ENCODE assay signal across 14 cellular contexts in the genomic region with DNA sequence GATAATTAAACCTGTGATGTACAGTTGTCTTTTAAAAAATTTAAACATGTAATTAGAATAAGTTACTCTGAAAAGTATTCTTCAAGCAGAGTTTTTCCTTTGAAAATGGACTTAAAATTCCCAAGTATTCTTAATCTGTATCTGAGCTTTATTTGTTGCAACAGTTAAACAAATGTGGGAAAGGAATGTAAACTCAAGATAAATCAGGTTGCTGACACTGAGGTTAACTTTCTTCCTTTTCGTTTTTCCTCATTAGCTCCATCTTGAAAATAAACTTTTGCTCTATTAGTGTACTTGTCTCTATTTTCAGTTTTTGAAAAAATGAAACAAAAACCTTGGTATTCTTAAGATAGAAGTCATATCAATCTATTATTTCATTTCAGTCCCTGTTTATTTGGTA.
DNase-seq lines count a peak whose midpoint lies in the region; ATAC-seq, FAIRE-seq and TF ChIP-seq lines count a peak whose summit lies in the region.
"Had no signal": no experiment of that assay in that cellular context is flagged by ENCODE, and none has a peak within 500 bp of the region (broad histone marks: within the 10 kb centered on the region; RNA-seq: fewer than 3 reads in every experiment).

No MANE protein-coding gene starts in this region.

- peak; percentile 40 for FAIRE-seq in K562 (lab: Jason Lieb, UNC)
- peak; percentile 5 for FAIRE-seq in keratinocyte (lab: Jason Lieb, UNC)
- FAIRE-seq: H54 had no signal

- H3K79me2 ChIP-seq in K562 (ENCODE audit: control insufficient read depth, insufficient read depth, low read length) = no peaks in the 10 kb centered on the region
- no peaks in the 10 kb centered on the region for H3K79me2 ChIP-seq in keratinocyte (ENCODE audit: control insufficient read depth, insufficient read depth, low read length)
- peaks cover 9% of the 10 kb centered on the region for H3K79me2 ChIP-seq in smooth muscle cell (ENCODE audit: low read depth)

- no peaks in the 10 kb centered on the region for H3K9me1 ChIP-seq in K562 (ENCODE audit: control insufficient read depth, insufficient read depth, low read length)
- no peaks in the 10 kb centered on the region for H3K9me1 ChIP-seq in keratinocyte (ENCODE audit: control insufficient read depth, extremely low read depth, insufficient read depth, low read length)

- CTCF ChIA-PET in K562 (lab: Yijun Ruan, JAX; ENCODE audit: low intra/inter-chr PET ratio) = no interaction called here

- H3K4me1 ChIP-seq in K562 (replicated peaks in 1 of 2; ENCODE audit: control insufficient read depth in 2 of 2, insufficient read depth in 2 of 2, low read length in 2 of 2) (no peaks in the 10 kb centered on the region), keratinocyte (ENCODE audit: control insufficient read depth, extremely low read depth, insufficient read depth, low read length) (no peaks in the 10 kb centered on the region), smooth muscle cell (ENCODE audit: low read depth) (peaks cover 9% of the 10 kb centered on the region)
- H3K4me1 ChIP-seq: BLaER1 had no signal

- intact Hi-C loops in K562 (cut with micrococcal nuclease) = no loop called here

- H3K9ac ChIP-seq in K562 (ENCODE audit: insufficient read depth in 1 of 2, low read depth in 2 of 2, low read length in 2 of 2) = no peak overlapping the region
- no peak overlapping the region for H3K9ac ChIP-seq in keratinocyte (ENCODE audit: control insufficient read depth, extremely low read depth, insufficient read depth, low read length)
- no peak overlapping the region for H3K9ac ChIP-seq in smooth muscle cell (ENCODE audit: low read depth)
- H3K9ac ChIP-seq: BLaER1 had no signal

- H2AFZ ChIP-seq in K562 (ENCODE audit: low read depth, low read length) (no peak overlapping the region), keratinocyte (ENCODE audit: control insufficient read depth, low read length) (no peak overlapping the region), smooth muscle cell (ENCODE audit: low read depth) (no peak overlapping the region)

- peaks cover 5% of the 10 kb centered on the region; the same call in 1 of the 3 replicates for H3K36me3 ChIP-seq in K562 (ENCODE audit: control insufficient read depth, insufficient read depth, low read length)
- peaks cover 3% of the 10 kb centered on the region in 2 experiments for H3K36me3 ChIP-seq in keratinocyte (ENCODE audit: control insufficient read depth in 2 of 2, extremely low read depth in 1 of 2, insufficient read depth in 2 of 2, low read length in 2 of 2)
- no peaks in the 10 kb centered on the region for H3K36me3 ChIP-seq in smooth muscle cell (ENCODE audit: low read depth)
- H3K36me3 ChIP-seq: BLaER1 had no signal

- dilution Hi-C loops in keratinocyte (cut with MboI; ENCODE audit: extremely low pct_ligation_motif_present, low sequenced_read_pairs) = no loop called here

- no peak for TF ChIP-seq POLR2A in K562 (conservative IDR thresholded peaks at IDR 0.05)

- no peak for TF ChIP-seq EP300 in K562 (IDR thresholded peaks at IDR 0.05; ENCODE audit: low read length)

- H4K20me1 ChIP-seq in K562 (replicated peaks; ENCODE audit: control insufficient read depth, insufficient read depth, low read length) (no peaks in the 10 kb centered on the region), keratinocyte (ENCODE audit: control insufficient read depth, extremely low read depth, insufficient read depth, low read length) (no peaks in the 10 kb centered on the region), smooth muscle cell (ENCODE audit: low read depth) (peaks cover 38% of the 10 kb centered on the region)
- H4K20me1 ChIP-seq: BLaER1 had no signal

- H3K4me3 ChIP-seq in K562 = no peak overlapping the region
- H3K4me3 ChIP-seq in keratinocyte (ENCODE audit: control insufficient read depth in 2 of 3, extremely low read depth in 1 of 3, insufficient read depth in 2 of 3, low read depth in 1 of 3, low read length in 3 of 3) = no peak overlapping the region
- H3K4me3 ChIP-seq in smooth muscle cell = no peak overlapping the region
- H3K4me3 ChIP-seq: BLaER1 had no signal

- H3K27ac ChIP-seq in K562 (ENCODE audit: extremely low read depth, low read depth, low read length) (no peak overlapping the region), keratinocyte (ENCODE audit: control insufficient read depth, insufficient read depth, low read length) (no peak overlapping the region), smooth muscle cell (ENCODE audit: low read depth) (peak overlapping the region; percentile 49)
- H3K27ac ChIP-seq: BLaER1, HL-60 had no signal

- ATAC-seq in K562 = no peak
- ATAC-seq in HG03139 (IDR thresholded peaks at IDR 0.05; ENCODE audit: unreplicated experiment) = no peak
- ATAC-seq: HCT116 had no signal

- BruUV-seq in K562 (replicated peaks; lab: Mats Ljungman, UMichigan) = no TSS peak

- POLR2A ChIA-PET in K562 (lab: Yijun Ruan, JAX) = no interaction called here

- H3K27me3 ChIP-seq in K562 (ENCODE audit: control insufficient read depth in 2 of 2, insufficient read depth in 2 of 2, low read length in 2 of 2) = no peaks in the 10 kb centered on the region
- no peaks in the 10 kb centered on the region for H3K27me3 ChIP-seq in keratinocyte (ENCODE audit: control insufficient read depth, extremely low read depth, insufficient read depth, low read length)
- H3K27me3 ChIP-seq in smooth muscle cell (ENCODE audit: low read depth) = no peaks in the 10 kb centered on the region
- H3K27me3 ChIP-seq: BLaER1 had no signal

- H3F3A ChIP-seq in smooth muscle cell (ENCODE audit: low read depth) = peaks cover 3% of the 10 kb centered on the region

- WGBS in K562 (ENCODE audit: insufficient coverage, low coverage, missing lambda C conversion rate) = 72% methylated on average over 1 of the region's 1 CpG
- 50% methylated on average over 1 of the region's 1 CpG for whole genome bisulfite sequencing in smooth muscle cell (ENCODE audit: low lambda C conversion rate)

- TF ChIP-seq RAD21 in K562 (CRISPR knock-in tag; conservative IDR thresholded peaks at IDR 0.05 in 1 of 2, IDR thresholded peaks at IDR 0.05 in 1 of 2) = no peak

- H3K9me3 ChIP-seq in K562 (replicated peaks; ENCODE audit: control insufficient read depth, insufficient read depth, low read depth, low read length) (no peaks in the 10 kb centered on the region), keratinocyte (ENCODE audit: control insufficient read depth, low read depth, low read length) (no peaks in the 10 kb centered on the region), smooth muscle cell (replicated peaks; ENCODE audit: low read depth) (no peaks in the 10 kb centered on the region)
- H3K9me3 ChIP-seq: BLaER1 had no signal

- TF ChIP-seq CTCF in K562 (IDR thresholded peaks at IDR 0.05 in 2 of 3, conservative IDR thresholded peaks at IDR 0.05 in 1 of 3; ENCODE audit: insufficient read depth in 2 of 3, low read depth in 1 of 3, low read length in 3 of 3) (no peak), keratinocyte (optimal IDR thresholded peaks at IDR 0.05 in 1 of 3, IDR thresholded peaks at IDR 0.05 in 1 of 3, conservative IDR thresholded peaks at IDR 0.05 in 1 of 3; ENCODE audit: extremely low read depth in 1 of 3, insufficient read depth in 2 of 3, low read length in 3 of 3) (no peak), smooth muscle cell (IDR thresholded peaks at IDR 0.05; ENCODE audit: borderline replicate concordance, insufficient read depth, poor library complexity, severe bottlenecking) (no peak)

- in situ Hi-C loops in K562 (cut with MboI) = loop anchor here (25.0 kb wide), 1 partner anchor 826 kb away; no protein-coding TSS in a partner anchor

- H3K4me2 ChIP-seq in K562 (ENCODE audit: insufficient read depth, low read length) (no peak overlapping the region), keratinocyte (ENCODE audit: control insufficient read depth, extremely low read depth, insufficient read depth, low read depth, low read length) (no peak overlapping the region), smooth muscle cell (peak overlapping the region; percentile 78)
- H3K4me2 ChIP-seq: BLaER1 had no signal

- DNase-seq in H4 (ENCODE audit: low spot score) (peak; percentile 28), K562 (ENCODE audit: extremely low read depth in 1 of 4, low spot score in 3 of 4) (no peak), keratinocyte (ENCODE audit: low read depth, low spot score) (no peak), smooth muscle cell (lab: John Stamatoyannopoulos, UW; ENCODE audit: unreplicated experiment) (no peak), NCI-H1105 treated with DMSO at 0.1 percent for 48 hours (lab: John Stamatoyannopoulos, UW) (no peak), SKM-1 (lab: John Stamatoyannopoulos, UW; ENCODE audit: unreplicated experiment) (no peak)
- DNase-seq: AML-193, DMS53, GF-D8 had no signal

TF ChIP-seq in K562, 482 proteins besides CTCF, POLR2A, EP300 and RAD21 (continues in another document):
- no peak for TF ChIP-seq RHOXF2B (CRISPR knock-in tag; conservative IDR thresholded peaks at IDR 0.05)
- TF ChIP-seq ZNF589 (CRISPR knock-in tag; IDR thresholded peaks at IDR 0.05; ENCODE audit: low read depth) = no peak
- no peak for TF ChIP-seq ZNF197 (CRISPR knock-in tag; IDR thresholded peaks at IDR 0.05; ENCODE audit: low read depth)
- TF ChIP-seq ARID3A (IDR thresholded peaks at IDR 0.05; ENCODE audit: borderline replicate concordance, low read depth, low read length) = no peak
- no peak for TF ChIP-seq MIER1 (IDR thresholded peaks at IDR 0.05; ENCODE audit: low read depth)
- TF ChIP-seq XRCC4 (IDR thresholded peaks at IDR 0.05; ENCODE audit: extremely low read depth, insufficient read depth, insufficient read length) = no peak
- no peak for TF ChIP-seq NFXL1 (CRISPR knock-in tag; IDR thresholded peaks at IDR 0.05)
- TF ChIP-seq NCOR1 (IDR thresholded peaks at IDR 0.05) = no peak
